1 cellular context compared by ENCODE assay signal in genomic region chr7:77655836-77656455, GRCh38.
A peak's percentile ranks its signal among the peaks of the same experiment; 100 is the strongest.
TF ChIP-seq lines count a peak whose summit lies in the region.

No MANE protein-coding gene starts in this region.

TF ChIP-seq in H1, 55 proteins besides CTCF, POLR2A, EP300 and RAD21:
- TF ChIP-seq HDAC6 (IDR thresholded peaks at IDR 0.05; ENCODE audit: low read depth, low read length) = no peak
- TF ChIP-seq JUN (IDR thresholded peaks at IDR 0.05; ENCODE audit: low read depth, low read length) = no peak
- no peak for TF ChIP-seq SP1 (IDR thresholded peaks at IDR 0.05; ENCODE audit: low read depth, low read length)
- no peak for TF ChIP-seq MAFK (IDR thresholded peaks at IDR 0.05; ENCODE audit: low read depth, low read length)
- TF ChIP-seq CEBPB (IDR thresholded peaks at IDR 0.05; ENCODE audit: low read depth, low read length) = 0 out of 2 replicates have a peak, but pooled peaks have one; percentile 9
TF ChIP-seq in H1: peak in this region for 1.
